In genomic region chr9:81632599-81632998, GRCh38 we compare ENCODE assay signal across 18 cellular contexts. TPM values are rescaled to one million over a fixed set of nuclear protein-coding genes. Genes with fewer than 3 reads are reported as not detected.
DNase-seq lines count a peak whose midpoint lies in the region; ATAC-seq and TF ChIP-seq lines count a peak whose summit lies in the region.
"Had no signal": no experiment of that assay in that cellular context is flagged by ENCODE, and none has a peak within 500 bp of the region (broad histone marks: within the 10 kb centered on the region; RNA-seq: fewer than 3 reads in every experiment).

No MANE protein-coding gene starts in this region.

- H3K4me3 ChIP-seq in SJSA1 (no peak overlapping the region), fibroblast of mammary gland (ENCODE audit: control insufficient read depth, low read depth, low read length) (no peak overlapping the region), osteoblast (ENCODE audit: insufficient read depth, low read length) (no peak overlapping the region)
- H3K4me3 ChIP-seq: GM12878, pancreas, uterus had no signal

- H3K27ac Mint-ChIP-seq in activated naive CD4-positive, alpha-beta T cell treated with anti-CD3 and anti-CD28 coated beads, Interleukin-2, amount 10 ng/mL, durations not matched to agents 7 days and 5 days = no peak overlapping the region
- H3K27ac Mint-ChIP-seq: activated T-helper 2 cell treated with anti-CD3 and anti-CD28 coated beads, Interferon-gamma antibody, Interleukin-2, Interleukin-4, amounts not matched to agents 10 μg/mL and 5 μg/mL and 100 μg/mL, durations not matched to agents 14 hours and 24 hours and 36 hours; effector memory CD8-positive, alpha-beta T cell had no signal

- DNase-seq in EL (peak; percentile 69), SJSA1 (ENCODE audit: low read depth in 1 of 2, low spot score in 2 of 2) (peak in 1 of 2 experiments; percentile 33), fibroblast of mammary gland (ENCODE audit: low read depth) (peak; percentile 41), osteoblast (ENCODE audit: insufficient read length, low spot score, missing footprints) (no peak), NCI-H69 (lab: John Stamatoyannopoulos, UW) (no peak), substantia nigra (lab: John Stamatoyannopoulos, UW) (no peak)
- no peak for DNase-seq in activated naive CD4-positive, alpha-beta T cell treated with anti-CD3 and anti-CD28 coated beads, Interleukin-2, amount 10 ng/mL, durations not matched to agents 7 days and 5 days
- DNase-seq: effector memory CD8-positive, alpha-beta T cell; islet precursor cell; KBM-7; NCI-H1417 treated with DMSO at 0.1 percent for 48 hours; pancreas; stimulated activated naive CD4-positive, alpha-beta T cell treated with Interleukin-2 at 50 U/mL for 16 hours; uterus had no signal

- CTCF ChIA-PET in activated naive CD4-positive, alpha-beta T cell treated with anti-CD3 and anti-CD28 coated beads, Interleukin-2, amount 10 ng/mL, durations not matched to agents 7 days and 5 days (lab: Charles Lee) = interaction anchor here (0.7 kb wide), 1 partner anchor 48 kb away, joined by 3 read pairs; no protein-coding TSS in a partner anchor

- H3K9me3 Mint-ChIP-seq in activated naive CD4-positive, alpha-beta T cell treated with anti-CD3 and anti-CD28 coated beads, Interleukin-2, amount 10 ng/mL, durations not matched to agents 7 days and 5 days = no peaks in the 10 kb centered on the region
- H3K9me3 Mint-ChIP-seq: activated T-helper 2 cell treated with anti-CD3 and anti-CD28 coated beads, Interferon-gamma antibody, Interleukin-2, Interleukin-4, amounts not matched to agents 10 μg/mL and 5 μg/mL and 100 μg/mL, durations not matched to agents 14 hours and 24 hours and 36 hours; CD14-positive monocyte had no signal

- ATAC-seq in HG02759 (IDR thresholded peaks at IDR 0.05; ENCODE audit: unreplicated experiment) = no peak
- ATAC-seq: effector memory CD8-positive, alpha-beta T cell; GM12878 had no signal

- H3K4me1 Mint-ChIP-seq in activated naive CD4-positive, alpha-beta T cell treated with anti-CD3 and anti-CD28 coated beads, Interleukin-2, amount 10 ng/mL, durations not matched to agents 7 days and 5 days = no peaks in the 10 kb centered on the region

- H3K36me3 ChIP-seq in SJSA1 (peaks cover 14% of the 10 kb centered on the region; the same call in 1 of the 2 replicates), osteoblast (ENCODE audit: insufficient read depth, low read length) (no peaks in the 10 kb centered on the region)
- H3K36me3 ChIP-seq: uterus had no signal

- H4K20me1 ChIP-seq in osteoblast (ENCODE audit: insufficient read depth, low read length) = no peaks in the 10 kb centered on the region

- no peak overlapping the region for H2AFZ ChIP-seq in osteoblast (ENCODE audit: low read length)

- H3K27me3 Mint-ChIP-seq in activated naive CD4-positive, alpha-beta T cell treated with anti-CD3 and anti-CD28 coated beads, Interleukin-2, amount 10 ng/mL, durations not matched to agents 7 days and 5 days = no peaks in the 10 kb centered on the region
- H3K27me3 Mint-ChIP-seq: effector memory CD8-positive, alpha-beta T cell had no signal

- no peaks in the 10 kb centered on the region for H3K79me2 ChIP-seq in osteoblast (ENCODE audit: insufficient read depth, low read length)

- peak overlapping the region; percentile 31; the same call in 1 of the 2 replicates for H3K27ac ChIP-seq in SJSA1
- peak overlapping the region; percentile 73 for H3K27ac ChIP-seq in osteoblast (ENCODE audit: low read depth, low read length)
- no peak overlapping the region for H3K27ac ChIP-seq in substantia nigra (ENCODE audit: low read depth, low read length, poor library complexity, severe bottlenecking)
- H3K27ac ChIP-seq: pancreas, uterus had no signal

- no peak for TF ChIP-seq CTCF in fibroblast of mammary gland (conservative IDR thresholded peaks at IDR 0.05; ENCODE audit: control insufficient read depth, insufficient read depth, low read depth, low read length)
- no peak for TF ChIP-seq CTCF in osteoblast (IDR thresholded peaks at IDR 0.05; ENCODE audit: extremely low read depth, low read depth, low read length)

- no peaks in the 10 kb centered on the region for H3K9me3 ChIP-seq in SJSA1 (replicated peaks)
- H3K9me3 ChIP-seq in osteoblast (ENCODE audit: low read depth, low read length) = no peaks in the 10 kb centered on the region
- H3K9me3 ChIP-seq: pancreas, uterus had no signal

- no peak overlapping the region for H3K4me3 Mint-ChIP-seq in activated naive CD4-positive, alpha-beta T cell treated with anti-CD3 and anti-CD28 coated beads, Interleukin-2, amount 10 ng/mL, durations not matched to agents 7 days and 5 days
- H3K4me3 Mint-ChIP-seq: CD14-positive monocyte; effector memory CD8-positive, alpha-beta T cell had no signal

- H3K4me1 ChIP-seq in SJSA1 (replicated peaks) = peaks cover 55% of the 10 kb centered on the region
- peaks cover 26% of the 10 kb centered on the region for H3K4me1 ChIP-seq in osteoblast (ENCODE audit: insufficient read depth, low read length)
- H3K4me1 ChIP-seq: uterus had no signal

- H3K4me2 ChIP-seq in osteoblast (ENCODE audit: insufficient read depth, low read length) = peak overlapping the region; percentile 34

- H3K27me3 ChIP-seq in SJSA1 (replicated peaks) (no peaks in the 10 kb centered on the region), osteoblast (ENCODE audit: insufficient read depth, low read length) (no peaks in the 10 kb centered on the region)
- H3K27me3 ChIP-seq: pancreas, uterus had no signal

- H3K36me3 Mint-ChIP-seq in activated naive CD4-positive, alpha-beta T cell treated with anti-CD3 and anti-CD28 coated beads, Interleukin-2, amount 10 ng/mL, durations not matched to agents 7 days and 5 days = no peaks in the 10 kb centered on the region

RNA-seq across cellular contexts. Expression of gene TLE1, which starts 56.7 kb away (rescaled TPM):
- 11.3 and 22.0 TPM in 2 replicates for total RNA-seq in SJSA1 (2014; rRNA removed; shearing (Covaris generic))
- 9.0 and 10.6 TPM in 2 replicates for total RNA-seq in osteoblast

Comparison
In these comparisons a context has a peak if more than half of its experiments do, and no peak if none do; other contexts are left out.
1. DNase-seq: peak in EL (single experiment) and fibroblast of mammary gland (single experiment); none in osteoblast (single experiment), NCI-H69 (single experiment), activated naive CD4-positive, alpha-beta T cell treated with anti-CD3 and anti-CD28 coated beads, Interleukin-2, amount 10 ng/mL, durations not matched to agents 7 days and 5 days (single experiment) and substantia nigra (0 of 49).